ENCODE assay signal across 1 cellular context in the genomic region with DNA sequence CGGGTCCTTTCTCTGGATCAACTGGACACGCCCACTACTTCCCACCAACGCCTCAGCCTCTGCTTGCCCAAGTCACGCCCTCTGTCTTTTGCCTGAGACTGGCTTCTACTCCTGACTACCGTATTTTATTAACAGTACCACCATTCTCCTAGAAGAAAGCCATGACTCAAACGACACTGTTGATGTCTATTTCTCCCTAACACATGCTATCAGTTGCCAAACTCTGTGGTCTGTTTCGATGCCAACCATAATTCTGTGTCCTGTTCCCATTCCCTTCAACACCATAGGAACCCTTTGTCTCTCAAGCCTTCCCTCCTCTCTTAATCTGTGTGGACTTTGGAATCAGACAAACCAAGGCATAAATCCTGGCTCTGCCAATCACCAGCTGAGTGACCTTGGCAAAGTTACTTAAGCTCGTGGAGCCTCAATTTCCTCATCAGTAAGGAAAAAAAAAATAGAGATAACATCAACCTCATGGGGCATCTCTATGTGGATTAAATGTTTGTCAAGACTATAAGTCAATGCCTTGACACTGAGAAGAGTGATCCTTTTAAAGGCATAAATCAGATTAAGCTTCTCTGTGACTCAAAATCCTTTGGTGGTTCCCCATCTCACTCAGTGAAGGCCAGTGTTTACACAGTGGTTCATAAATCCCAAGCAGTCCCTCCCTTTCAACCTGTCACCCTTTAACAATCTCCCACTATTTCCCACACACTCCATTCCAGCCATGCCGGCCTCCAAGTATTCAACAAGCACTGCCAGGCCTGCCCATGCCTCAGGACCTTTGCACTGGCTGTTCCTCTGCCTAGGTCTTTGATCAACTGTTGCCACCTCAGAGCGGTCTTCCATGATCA.
TF ChIP-seq lines count a peak whose summit lies in the region.

No MANE protein-coding gene starts in this region.

TF ChIP-seq in GM23338, 12 proteins besides CTCF, POLR2A, EP300 and RAD21 (continued from another document):
- TF ChIP-seq, protein P1, sequence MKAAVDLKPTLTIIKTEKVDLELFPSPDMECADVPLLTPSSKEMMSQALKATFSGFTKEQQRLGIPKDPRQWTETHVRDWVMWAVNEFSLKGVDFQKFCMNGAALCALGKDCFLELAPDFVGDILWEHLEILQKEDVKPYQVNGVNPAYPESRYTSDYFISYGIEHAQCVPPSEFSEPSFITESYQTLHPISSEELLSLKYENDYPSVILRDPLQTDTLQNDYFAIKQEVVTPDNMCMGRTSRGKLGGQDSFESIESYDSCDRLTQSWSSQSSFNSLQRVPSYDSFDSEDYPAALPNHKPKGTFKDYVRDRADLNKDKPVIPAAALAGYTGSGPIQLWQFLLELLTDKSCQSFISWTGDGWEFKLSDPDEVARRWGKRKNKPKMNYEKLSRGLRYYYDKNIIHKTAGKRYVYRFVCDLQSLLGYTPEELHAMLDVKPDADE (IDR thresholded peaks at IDR 0.05) = no peak
- TF ChIP-seq NANOG (IDR thresholded peaks at IDR 0.05; ENCODE audit: borderline replicate concordance) = no peak
- no peak for TF ChIP-seq EZH2phosphoT487 (IDR thresholded peaks at IDR 0.05; ENCODE audit: unreplicated experiment)
- TF ChIP-seq POLR2AphosphoS5 (IDR thresholded peaks at IDR 0.05; ENCODE audit: low read depth) = no peak
- TF ChIP-seq, protein P2, sequence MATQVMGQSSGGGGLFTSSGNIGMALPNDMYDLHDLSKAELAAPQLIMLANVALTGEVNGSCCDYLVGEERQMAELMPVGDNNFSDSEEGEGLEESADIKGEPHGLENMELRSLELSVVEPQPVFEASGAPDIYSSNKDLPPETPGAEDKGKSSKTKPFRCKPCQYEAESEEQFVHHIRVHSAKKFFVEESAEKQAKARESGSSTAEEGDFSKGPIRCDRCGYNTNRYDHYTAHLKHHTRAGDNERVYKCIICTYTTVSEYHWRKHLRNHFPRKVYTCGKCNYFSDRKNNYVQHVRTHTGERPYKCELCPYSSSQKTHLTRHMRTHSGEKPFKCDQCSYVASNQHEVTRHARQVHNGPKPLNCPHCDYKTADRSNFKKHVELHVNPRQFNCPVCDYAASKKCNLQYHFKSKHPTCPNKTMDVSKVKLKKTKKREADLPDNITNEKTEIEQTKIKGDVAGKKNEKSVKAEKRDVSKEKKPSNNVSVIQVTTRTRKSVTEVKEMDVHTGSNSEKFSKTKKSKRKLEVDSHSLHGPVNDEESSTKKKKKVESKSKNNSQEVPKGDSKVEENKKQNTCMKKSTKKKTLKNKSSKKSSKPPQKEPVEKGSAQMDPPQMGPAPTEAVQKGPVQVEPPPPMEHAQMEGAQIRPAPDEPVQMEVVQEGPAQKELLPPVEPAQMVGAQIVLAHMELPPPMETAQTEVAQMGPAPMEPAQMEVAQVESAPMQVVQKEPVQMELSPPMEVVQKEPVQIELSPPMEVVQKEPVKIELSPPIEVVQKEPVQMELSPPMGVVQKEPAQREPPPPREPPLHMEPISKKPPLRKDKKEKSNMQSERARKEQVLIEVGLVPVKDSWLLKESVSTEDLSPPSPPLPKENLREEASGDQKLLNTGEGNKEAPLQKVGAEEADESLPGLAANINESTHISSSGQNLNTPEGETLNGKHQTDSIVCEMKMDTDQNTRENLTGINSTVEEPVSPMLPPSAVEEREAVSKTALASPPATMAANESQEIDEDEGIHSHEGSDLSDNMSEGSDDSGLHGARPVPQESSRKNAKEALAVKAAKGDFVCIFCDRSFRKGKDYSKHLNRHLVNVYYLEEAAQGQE (IDR thresholded peaks at IDR 0.05; ENCODE audit: unreplicated experiment) = no peak
- TF ChIP-seq JUNB (IDR thresholded peaks at IDR 0.05; ENCODE audit: unreplicated experiment) = no peak
